1 cellular context compared by ENCODE assay signal in genomic region chr2:10406016-10406415, GRCh38.
TF ChIP-seq lines count a peak whose summit lies in the region.

No MANE protein-coding gene starts in this region.

TF ChIP-seq in IMR-90, 13 proteins besides CTCF, POLR2A, EP300 and RAD21 (continued from another document):
- TF ChIP-seq MAZ (IDR thresholded peaks at IDR 0.05; ENCODE audit: borderline replicate concordance, low read depth, low read length) (no peak), RCOR1 (IDR thresholded peaks at IDR 0.05; ENCODE audit: insufficient replicate concordance, low read length) (no peak), MAFK (IDR thresholded peaks at IDR 0.05; ENCODE audit: low read depth, low read length) (no peak), NFE2L2 (IDR thresholded peaks at IDR 0.05; ENCODE audit: low read depth, low read length) (no peak), SMC3 (IDR thresholded peaks at IDR 0.05; ENCODE audit: low read depth, low read length) (no peak), CEBPB (IDR thresholded peaks at IDR 0.05; ENCODE audit: low read depth, low read length) (no peak), USF2 (IDR thresholded peaks at IDR 0.05; ENCODE audit: low read depth, low read length) (no peak), BHLHE40 (IDR thresholded peaks at IDR 0.05; ENCODE audit: low read depth, low read length) (no peak)
